Comparison of ENCODE assay signal across 13 cellular contexts in the genomic region with DNA sequence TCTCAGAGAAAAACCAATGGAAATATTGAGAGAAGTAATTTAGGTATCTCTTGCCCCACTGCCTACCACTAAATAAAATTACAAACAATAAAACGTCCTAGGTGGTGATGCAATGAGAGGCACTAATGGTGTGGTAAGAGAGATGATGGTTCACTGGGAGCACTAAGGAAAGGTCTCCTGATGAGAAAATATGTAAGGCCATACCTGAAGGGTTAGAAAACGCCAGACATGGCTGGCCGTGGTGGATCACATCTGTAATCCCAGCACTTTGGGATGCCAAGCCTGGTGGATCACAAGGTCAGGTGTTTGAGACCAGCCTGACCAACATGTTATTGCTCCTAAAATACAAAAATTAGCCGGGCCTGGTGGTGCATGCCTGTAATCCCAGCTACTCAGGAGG. TPM values are rescaled to one million over a fixed set of nuclear protein-coding genes. Genes with fewer than 3 reads are reported as not detected.
DNase-seq lines count a peak whose midpoint lies in the region; ATAC-seq and TF ChIP-seq lines count a peak whose summit lies in the region.
"Not testable (repeated sequence)": the region's sequence is repeated elsewhere in the genome, so short reads cannot be mapped to it uniquely, and the experiment has no call there.
"Had no signal": no experiment of that assay in that cellular context is flagged by ENCODE, and none has a peak within 500 bp of the region (broad histone marks: within the 10 kb centered on the region; RNA-seq: fewer than 3 reads in every experiment).

No MANE protein-coding gene starts in this region.

- H3K27me3 ChIP-seq in RWPE2 (ENCODE audit: insufficient read depth, poor library complexity, severe bottlenecking); gastroesophageal sphincter; heart right ventricle; lower lobe of right lung (ENCODE audit: low read depth); spleen (replicated peaks in 1 of 7); aorta (ENCODE audit: control insufficient read depth in 1 of 2, insufficient read depth in 2 of 2, low read length in 1 of 2): not testable (repeated sequence)

- not testable (repeated sequence) for TF ChIP-seq EP300 in gastroesophageal sphincter (IDR thresholded peaks at IDR 0.05)

- not testable (repeated sequence) for TF ChIP-seq CTCF in RWPE2 (IDR thresholded peaks at IDR 0.05; ENCODE audit: poor library complexity, severe bottlenecking); gastroesophageal sphincter (IDR thresholded peaks at IDR 0.05); heart right ventricle (IDR thresholded peaks at IDR 0.05); lower lobe of right lung (IDR thresholded peaks at IDR 0.05); omental fat pad (IDR thresholded peaks at IDR 0.05); spleen (IDR thresholded peaks at IDR 0.05 in 8 of 11, conservative IDR thresholded peaks at IDR 0.05 in 3 of 11)

- intact Hi-C loops in heart right ventricle (cut with DNase I); lower lobe of right lung (cut with DNase I); spleen (cut with DNase I; ENCODE audit: low total_unique reads); aorta (cut with DNase I): not testable (repeated sequence)

- not testable (repeated sequence) for H3K36me3 ChIP-seq in RWPE2 (ENCODE audit: low read depth); gastroesophageal sphincter; heart right ventricle; lower lobe of right lung; spleen; aorta (ENCODE audit: control insufficient read depth in 1 of 2, insufficient read depth in 2 of 2, low read length in 1 of 2)

- WGBS in gastroesophageal sphincter (ENCODE audit: low coverage in 1 of 2), 2 donors, result 30 to 48% methylated on average over 4 of the region's 4 CpGs
- 35 to 39% methylated on average over 4 of the region's 4 CpGs for WGBS in heart right ventricle, 2 donors
- 37 to 49% (median 39%) methylated on average over 4 of the region's 4 CpGs for whole genome bisulfite sequencing in spleen, 5 donors
- WGBS in aorta, 2 donors, result 32 to 35% methylated on average over 4 of the region's 4 CpGs

- not testable (repeated sequence) for DNase-seq in RWPE2 (ENCODE audit: low spot score); heart right ventricle; omental fat pad (ENCODE audit: low spot score); aorta
- DNase-seq in lower lobe of right lung, result peak; percentile 35
- DNase-seq in spleen, result peak; percentile 61

- not testable (repeated sequence) for TF ChIP-seq POLR2A in gastroesophageal sphincter (IDR thresholded peaks at IDR 0.05); spleen (IDR thresholded peaks at IDR 0.05)

- peak; percentile 17; the same call in 1 of the 3 replicates for ATAC-seq in RWPE2 (ENCODE audit: low read depth)
- ATAC-seq in gastroesophageal sphincter, result peak; percentile 38
- ATAC-seq in heart right ventricle, result peak in 5 of 8 donors; percentile 17 to 50 (median 37)
- ATAC-seq in lower lobe of right lung, result peak; percentile 57 to 80
- ATAC-seq in omental fat pad (ENCODE audit: low FRiP score), result peak; percentile 63
- ATAC-seq in aorta (ENCODE audit: low FRiP score), result peak; percentile 81

- H3K4me3 ChIP-seq in RWPE2 (ENCODE audit: severe bottlenecking); gastroesophageal sphincter; heart right ventricle; lower lobe of right lung; spleen; aorta (ENCODE audit: low read length in 2 of 2): not testable (repeated sequence)

- not testable (repeated sequence) for H3K9me3 ChIP-seq in RWPE2 (ENCODE audit: severe bottlenecking); gastroesophageal sphincter; lower lobe of right lung; aorta (ENCODE audit: control insufficient read depth, low read length)
- H3K9me3 ChIP-seq in heart right ventricle (peaks cover 0 to 49% (median 0%) of the 10 kb centered on the region in 11 donors), spleen (peaks cover 0 to 60% (median 35%) of the 10 kb centered on the region in 8 donors)

- not testable (repeated sequence) for H3K4me1 ChIP-seq in RWPE2 (ENCODE audit: insufficient read depth, poor library complexity, severe bottlenecking); gastroesophageal sphincter; heart right ventricle; lower lobe of right lung; spleen; aorta (ENCODE audit: control insufficient read depth in 1 of 2, insufficient read depth in 2 of 2, low read length in 2 of 2)

- H3K27ac ChIP-seq in RWPE2 (ENCODE audit: poor library complexity, severe bottlenecking); gastroesophageal sphincter; heart right ventricle; lower lobe of right lung; spleen; aorta (ENCODE audit: low read depth in 1 of 2, low read length in 2 of 2): not testable (repeated sequence)

RNA-seq across cellular contexts. Expression of a gene that starts 41.5 kb away (rescaled TPM):
- total RNA-seq in gastroesophageal sphincter, result not detected
- not detected for total RNA-seq in heart right ventricle
- polyA plus RNA-seq in heart right ventricle, result not detected
- not detected for total RNA-seq in lower lobe of right lung
- not detected for total RNA-seq in omental fat pad
- total RNA-seq in spleen, result not detected
- not detected for polyA plus RNA-seq in spleen
- not detected for total RNA-seq in aorta
- under 1 TPM in 1 of 2 donors, not detected in 1; 0.08 TPM for polyA plus RNA-seq in aorta
- total RNA-seq: A673; CD4-positive, alpha-beta memory T cell; GM23248; HT-29 had no signal
- polyA plus RNA-seq: AG04450; CD14-positive monocyte; CD4-positive, alpha-beta memory T cell; GM23248 had no signal

Comparison
In these comparisons a context has a peak if more than half of its experiments do, and no peak if none do; other contexts are left out.
1. ATAC-seq: peak in every context shown above with its lines; median percentile 81 in aorta; 68 in lower lobe of right lung; 63 in omental fat pad; 38 in gastroesophageal sphincter; 37 in heart right ventricle; 17 in RWPE2.